11 cellular contexts compared by ENCODE assay signal in the genomic region with DNA sequence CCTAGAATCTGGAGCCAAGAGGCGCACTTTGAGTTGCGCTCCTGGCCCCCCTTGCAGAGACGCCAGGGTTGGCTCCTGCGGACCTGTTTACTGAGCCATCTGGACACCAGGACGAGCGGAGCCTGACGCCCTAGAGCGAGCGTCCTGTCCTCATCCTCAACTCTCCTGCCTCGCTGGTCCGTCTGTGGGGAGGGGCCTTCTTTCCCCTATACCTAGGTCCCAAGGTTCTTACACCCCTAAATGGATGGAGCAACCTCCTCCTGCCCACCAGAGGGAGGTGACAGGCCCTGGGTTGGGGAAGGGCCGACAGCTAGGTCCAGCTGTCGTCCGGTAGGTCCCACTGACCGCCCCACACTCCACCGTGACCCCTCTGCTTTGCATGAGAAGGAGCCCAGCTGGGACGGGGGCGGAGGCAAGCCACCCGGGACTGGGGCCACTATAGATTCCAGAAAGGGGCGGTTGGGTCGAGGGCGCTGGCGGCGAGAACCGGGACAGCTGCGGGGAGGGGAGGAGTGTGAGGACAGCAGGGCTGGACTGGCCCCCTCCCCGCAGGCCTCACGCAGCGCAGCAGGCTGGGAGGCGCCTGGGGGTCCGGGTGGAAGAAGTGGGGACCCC. TPM values are rescaled to one million over a fixed set of nuclear protein-coding genes. Genes with fewer than 3 reads are reported as not detected.
A peak's percentile ranks its signal among the peaks of the same experiment; 100 is the strongest.
DNase-seq lines count a peak whose midpoint lies in the region; ATAC-seq, FAIRE-seq and TF ChIP-seq lines count a peak whose summit lies in the region.
"Had no signal": no experiment of that assay in that cellular context is flagged by ENCODE, and none has a peak within 500 bp of the region (broad histone marks: within the 10 kb centered on the region; RNA-seq: fewer than 3 reads in every experiment).

No MANE protein-coding gene starts in this region.

- no peak for TF ChIP-seq EP300 in GM12878 (IDR thresholded peaks at IDR 0.05; ENCODE audit: borderline replicate concordance in 1 of 2, control insufficient read depth in 1 of 2, low read depth in 2 of 2, low read length in 2 of 2)

- no peak overlapping the region for H3K4me3 ChIP-seq in GM12878

- H3K27ac ChIP-seq in 22Rv1 (no peak overlapping the region), GM12878 (ENCODE audit: control insufficient read depth, insufficient read depth) (no peak overlapping the region)

- H4K20me1 ChIP-seq in GM12878 (ENCODE audit: control insufficient read depth, insufficient read depth), result no peaks in the 10 kb centered on the region

- peak overlapping the region; percentile 54; the same call in 1 of the 2 replicates for H3K4me2 ChIP-seq in GM12878 (ENCODE audit: control insufficient read depth, insufficient read depth)

- TF ChIP-seq POLR2A in GM12878 (IDR thresholded peaks at IDR 0.05; ENCODE audit: low read depth, low read length), result no peak

- TF ChIP-seq RAD21 in GM12878 (IDR thresholded peaks at IDR 0.05; ENCODE audit: insufficient read depth, low read depth, low read length), result no peak

- no peaks in the 10 kb centered on the region for H3K36me3 ChIP-seq in GM12878 (ENCODE audit: control insufficient read depth in 2 of 2, insufficient read depth in 2 of 2, low read length in 1 of 2)

- H3K27me3 ChIP-seq in GM12878 (replicated peaks in 1 of 2; ENCODE audit: control insufficient read depth in 2 of 2, insufficient read depth in 2 of 2, low read length in 1 of 2), result peaks cover 57 to 70% of the 10 kb centered on the region in 2 experiments

- POLR2A ChIA-PET in GM12878 (lab: Charles Lee), result no interaction called here

- TF ChIP-seq CTCF in 22Rv1 (IDR thresholded peaks at IDR 0.05) (peak; percentile 8; the same call in 1 of the 2 replicates), GM20000 (IDR thresholded peaks at IDR 0.05; ENCODE audit: extremely low read depth, missing control alignments) (no peak), GM12878 (IDR thresholded peaks at IDR 0.05 in 2 of 3, conservative IDR thresholded peaks at IDR 0.05 in 1 of 3; ENCODE audit: control insufficient read depth in 2 of 3, extremely low read depth in 1 of 3, insufficient read depth in 1 of 3, low read depth in 3 of 3, low read length in 3 of 3) (no peak)

- no peak overlapping the region for H3K9ac ChIP-seq in GM12878 (ENCODE audit: control insufficient read depth, insufficient read depth, low read length)

- in situ Hi-C loops in GM12878 (cut with MboI), result no loop called here

- ATAC-seq in GM12878 (no peak), GM21447 (IDR thresholded peaks at IDR 0.05; ENCODE audit: unreplicated experiment) (no peak), HG03159 (IDR thresholded peaks at IDR 0.05; ENCODE audit: unreplicated experiment) (no peak)

- no peak overlapping the region for H2AFZ ChIP-seq in GM12878 (ENCODE audit: control insufficient read depth, low read depth, low read length)

- CTCF ChIA-PET in GM12878 (lab: Yijun Ruan, JAX), result no interaction called here

- no peaks in the 10 kb centered on the region; the same call in 2 of the 3 replicates for H3K9me3 ChIP-seq in GM12878 (replicated peaks; ENCODE audit: control insufficient read depth, insufficient read depth, low read length)

- H3K79me2 ChIP-seq in GM12878 (ENCODE audit: control insufficient read depth, insufficient read depth, low read length), result no peaks in the 10 kb centered on the region

- SMC1A ChIA-PET in GM12878 (lab: Charles Lee; ENCODE audit: uncharacterized antibody, unreplicated experiment), result no interaction called here

- WGBS in GM12878 (ENCODE audit: insufficient coverage, insufficient replicate concordance, low lambda C conversion rate, missing lambda C conversion rate), result 34% methylated on average over 31 of the region's 31 CpGs

- DNase-seq in GM20000 (ENCODE audit: low spot score) (peak; percentile 39), GM12878 (ENCODE audit: low read depth, low spot score) (no peak), mesenteric fat pad (ENCODE audit: low spot score) (peak; percentile 81), NCI-H1436 treated with DMSO at 0.1 percent for 48 hours (lab: John Stamatoyannopoulos, UW) (no peak), dermis blood vessel endothelial cell (no peak)
- DNase-seq: activated CD4-positive, alpha-beta T cell treated with anti-CD3 and anti-CD28 coated beads, Interleukin-2, amount 50 U/mL, for 1 hour; effector CD4-positive, alpha-beta T cell; EL had no signal

- RAD21 ChIA-PET in GM12878 (lab: Charles Lee; ENCODE audit: unreplicated experiment), result no interaction called here

- no TSS peak for BruUV-seq in GM12878 (replicated peaks; lab: Mats Ljungman, UMichigan)

- intact Hi-C loops in GM12878 (cut with micrococcal nuclease; ENCODE audit: unreplicated experiment), result no loop called here

- no peaks in the 10 kb centered on the region for H3K4me1 ChIP-seq in GM12878 (ENCODE audit: control insufficient read depth, insufficient read depth, low read length)

- FAIRE-seq in GM12878 (lab: Jason Lieb, UNC), result no peak

TF ChIP-seq in GM12878, 131 proteins besides CTCF, POLR2A, EP300 and RAD21:
- TF ChIP-seq ASH2L (IDR thresholded peaks at IDR 0.05; ENCODE audit: borderline replicate concordance, low read depth) (no peak), MYC (IDR thresholded peaks at IDR 0.05; ENCODE audit: insufficient read depth, insufficient read length, insufficient replicate concordance, low read length, severe bottlenecking) (no peak), SUZ12 (IDR thresholded peaks at IDR 0.05; ENCODE audit: unreplicated experiment) (peak; percentile 11), PML (IDR thresholded peaks at IDR 0.05; ENCODE audit: low read length) (no peak), NFIC (IDR thresholded peaks at IDR 0.05; ENCODE audit: low read depth, low read length) (no peak), LARP7 (IDR thresholded peaks at IDR 0.05) (no peak), NR2C2 (IDR thresholded peaks at IDR 0.05; ENCODE audit: borderline replicate concordance, control insufficient read depth, insufficient read length, low read depth) (no peak)

RNA-seq across cellular contexts. Expression of a gene that starts 3.0 kb away (rescaled TPM):
- not detected in 2 replicates for total RNA-seq in GM12878 (2013; cell fraction: nucleolus; rRNA removed)
- total RNA-seq in GM12878 (2014; rRNA removed) (not detected in 2 replicates), GM12878 (2014; rRNA removed; fragmentation: Illumina TruSeq; extraction: Trizol) (not detected in 2 replicates), GM12878 (2021) (not detected in 2 replicates), mesenteric fat pad (not detected), dermis blood vessel endothelial cell (0.17 TPM in 1 of 2 replicates, not detected in the other)
- not detected for polyA plus RNA-seq in GM12878 (2011; ENCODE audit: low read depth)
- polyA plus RNA-seq in GM12878 (2011; rRNA removed) (not detected in 2 replicates), GM12878 (2014; fragmentation: Illumina TruSeq; extraction: Trizol) (not detected in 2 replicates), GM12878 (2014; fragmentation: Nextera tagmentation; extraction: Ambion mirVana) (not detected), GM12878 (2014; rRNA removed) (not detected in 2 replicates), GM12878 (2016; fragmentation: Nextera tagmentation; extraction: Ambion mirVana) (not detected)
- polyA plus RNA-seq in GM12878 (2011; cell fraction: cytosol; rRNA removed), result not detected in 2 replicates
- not detected in 2 replicates for polyA plus RNA-seq in GM12878 (2011; cell fraction: nucleus; rRNA removed)
- 0.07 and 0.21 TPM in 2 replicates for polyA plus RNA-seq in GM12878 (2012)
- polyA minus RNA-seq in GM12878 (2011; rRNA and poly(A)+ RNA removed), result not detected in 2 replicates
- polyA minus RNA-seq in GM12878 (2011; cell fraction: cytosol; rRNA and poly(A)+ RNA removed), result not detected in 2 replicates
- not detected in 2 replicates for polyA minus RNA-seq in GM12878 (2011; cell fraction: nucleus; rRNA and poly(A)+ RNA removed)

RNA-seq across cellular contexts. Expression of a gene that starts 14.5 kb away (rescaled TPM):
- 51.6 and 56.9 TPM in 2 replicates for total RNA-seq in GM12878 (2013; cell fraction: nucleolus; rRNA removed)
- total RNA-seq in GM12878 (2014; rRNA removed) (63.4 and 74.9 TPM in 2 replicates), GM12878 (2014; rRNA removed; fragmentation: Illumina TruSeq; extraction: Trizol) (76.4 and 80.8 TPM in 2 replicates), GM12878 (2021) (85.6 and 90.2 TPM in 2 replicates), mesenteric fat pad (42.3 TPM), dermis blood vessel endothelial cell (23.5 and 26.7 TPM in 2 replicates)
- polyA plus RNA-seq in GM12878 (2011; ENCODE audit: low read depth), result 45.1 TPM
- polyA plus RNA-seq in GM12878 (2011; rRNA removed) (33.6 and 38.2 TPM in 2 replicates), GM12878 (2014; fragmentation: Illumina TruSeq; extraction: Trizol) (87.0 and 94.8 TPM in 2 replicates), GM12878 (2014; fragmentation: Nextera tagmentation; extraction: Ambion mirVana) (10 to 100 TPM; 36.8 to 48.0 TPM), GM12878 (2014; rRNA removed) (64.2 and 91.7 TPM in 2 replicates), GM12878 (2016; fragmentation: Nextera tagmentation; extraction: Ambion mirVana) (100 to 1,000 TPM; 105 to 110 TPM)
- polyA plus RNA-seq in GM12878 (2011; cell fraction: cytosol; rRNA removed), result 33.5 and 35.9 TPM in 2 replicates
- 17.6 and 30.8 TPM in 2 replicates for polyA plus RNA-seq in GM12878 (2011; cell fraction: nucleus; rRNA removed)
- 65.2 and 88.3 TPM in 2 replicates for polyA plus RNA-seq in GM12878 (2012)
- polyA minus RNA-seq in GM12878 (2011; rRNA and poly(A)+ RNA removed), result 25.5 and 40.6 TPM in 2 replicates
- 21.2 and 25.7 TPM in 2 replicates for polyA minus RNA-seq in GM12878 (2011; cell fraction: cytosol; rRNA and poly(A)+ RNA removed)
- 11.4 and 22.5 TPM in 2 replicates for polyA minus RNA-seq in GM12878 (2011; cell fraction: nucleus; rRNA and poly(A)+ RNA removed)

Comparison
In these comparisons a context has a peak if more than half of its experiments do, and no peak if none do; other contexts are left out.
1. DNase-seq: peak in GM20000 (single experiment) and mesenteric fat pad (single experiment); none in GM12878 (single experiment), NCI-H1436 treated with DMSO at 0.1 percent for 48 hours (single experiment) and dermis blood vessel endothelial cell (single experiment).